ENCODE assay signal across 2 cellular contexts in the genomic region with DNA sequence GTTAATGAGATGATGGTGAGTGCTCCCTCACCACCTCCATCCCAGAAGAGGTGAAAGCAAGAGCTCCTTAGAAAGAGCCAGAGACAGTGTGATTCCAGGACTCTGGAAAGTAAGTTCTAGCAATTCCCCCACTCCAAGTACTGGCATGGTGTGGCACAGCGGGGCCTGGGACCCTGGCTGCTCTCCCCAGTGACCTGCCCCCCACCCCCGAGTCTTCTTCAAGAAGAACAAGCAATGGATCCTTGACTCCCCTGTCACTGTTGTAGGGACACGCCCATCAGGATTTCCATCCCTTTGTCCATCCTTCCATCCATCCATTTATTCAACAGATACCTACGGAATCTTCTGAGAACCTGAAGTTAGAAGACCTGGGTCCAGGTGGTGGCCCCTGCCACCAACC.
TF ChIP-seq lines count a peak whose summit lies in the region.

No MANE protein-coding gene starts in this region.

TF ChIP-seq in liver, 16 proteins besides CTCF, POLR2A, EP300 and RAD21:
- TF ChIP-seq FOXA1 (IDR thresholded peaks at IDR 0.05) (no peak), GABPA (IDR thresholded peaks at IDR 0.05 in 1 of 2, conservative IDR thresholded peaks at IDR 0.05 in 1 of 2) (no peak), TAF1 (conservative IDR thresholded peaks at IDR 0.05) (no peak), NR2F2 (IDR thresholded peaks at IDR 0.05) (no peak), SP1 (IDR thresholded peaks at IDR 0.05) (no peak), YY1 (IDR thresholded peaks at IDR 0.05) (no peak), JUND (IDR thresholded peaks at IDR 0.05) (no peak), FOXA2 (IDR thresholded peaks at IDR 0.05) (no peak), EGR1 (IDR thresholded peaks at IDR 0.05; ENCODE audit: low read depth in 2 of 2) (no peak)
- TF ChIP-seq, protein P1, sequence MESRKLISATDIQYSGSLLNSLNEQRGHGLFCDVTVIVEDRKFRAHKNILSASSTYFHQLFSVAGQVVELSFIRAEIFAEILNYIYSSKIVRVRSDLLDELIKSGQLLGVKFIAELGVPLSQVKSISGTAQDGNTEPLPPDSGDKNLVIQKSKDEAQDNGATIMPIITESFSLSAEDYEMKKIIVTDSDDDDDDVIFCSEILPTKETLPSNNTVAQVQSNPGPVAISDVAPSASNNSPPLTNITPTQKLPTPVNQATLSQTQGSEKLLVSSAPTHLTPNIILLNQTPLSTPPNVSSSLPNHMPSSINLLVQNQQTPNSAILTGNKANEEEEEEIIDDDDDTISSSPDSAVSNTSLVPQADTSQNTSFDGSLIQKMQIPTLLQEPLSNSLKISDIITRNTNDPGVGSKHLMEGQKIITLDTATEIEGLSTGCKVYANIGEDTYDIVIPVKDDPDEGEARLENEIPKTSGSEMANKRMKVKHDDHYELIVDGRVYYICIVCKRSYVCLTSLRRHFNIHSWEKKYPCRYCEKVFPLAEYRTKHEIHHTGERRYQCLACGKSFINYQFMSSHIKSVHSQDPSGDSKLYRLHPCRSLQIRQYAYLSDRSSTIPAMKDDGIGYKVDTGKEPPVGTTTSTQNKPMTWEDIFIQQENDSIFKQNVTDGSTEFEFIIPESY (IDR thresholded peaks at IDR 0.05) = no peak
- TF ChIP-seq, protein P2, sequence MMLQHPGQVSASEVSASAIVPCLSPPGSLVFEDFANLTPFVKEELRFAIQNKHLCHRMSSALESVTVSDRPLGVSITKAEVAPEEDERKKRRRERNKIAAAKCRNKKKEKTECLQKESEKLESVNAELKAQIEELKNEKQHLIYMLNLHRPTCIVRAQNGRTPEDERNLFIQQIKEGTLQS (IDR thresholded peaks at IDR 0.05) = no peak
- TF ChIP-seq, protein P3, sequence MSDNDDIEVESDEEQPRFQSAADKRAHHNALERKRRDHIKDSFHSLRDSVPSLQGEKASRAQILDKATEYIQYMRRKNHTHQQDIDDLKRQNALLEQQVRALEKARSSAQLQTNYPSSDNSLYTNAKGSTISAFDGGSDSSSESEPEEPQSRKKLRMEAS (IDR thresholded peaks at IDR 0.05) = no peak

TF ChIP-seq in HepG2, 621 proteins besides CTCF, POLR2A, EP300 and RAD21:
- TF ChIP-seq ZNF468 (CRISPR knock-in tag; IDR thresholded peaks at IDR 0.05) (no peak), ZNF224 (CRISPR knock-in tag; IDR thresholded peaks at IDR 0.05) (no peak), SATB2 (CRISPR knock-in tag; IDR thresholded peaks at IDR 0.05) (no peak), LCORL (IDR thresholded peaks at IDR 0.05) (no peak), LCORL (CRISPR knock-in tag; IDR thresholded peaks at IDR 0.05) (no peak), MTA3 (CRISPR knock-in tag; IDR thresholded peaks at IDR 0.05) (no peak), ZIK1 (CRISPR knock-in tag; IDR thresholded peaks at IDR 0.05; ENCODE audit: borderline replicate concordance, low read depth) (no peak), RARG (CRISPR knock-in tag; IDR thresholded peaks at IDR 0.05; ENCODE audit: low read depth) (no peak), SP2 (CRISPR knock-in tag; IDR thresholded peaks at IDR 0.05) (no peak), NR2F6 (IDR thresholded peaks at IDR 0.05) (no peak), NR2F6 (CRISPR knock-in tag; IDR thresholded peaks at IDR 0.05) (no peak), ZNF563 (CRISPR knock-in tag; IDR thresholded peaks at IDR 0.05) (no peak), ZNF335 (CRISPR knock-in tag; IDR thresholded peaks at IDR 0.05) (no peak), ZNF382 (CRISPR knock-in tag; IDR thresholded peaks at IDR 0.05; ENCODE audit: borderline replicate concordance) (no peak), ELF4 (CRISPR knock-in tag; IDR thresholded peaks at IDR 0.05; ENCODE audit: borderline replicate concordance) (no peak), NR2F2 (IDR thresholded peaks at IDR 0.05; ENCODE audit: borderline replicate concordance, low read depth) (no peak), SRF (IDR thresholded peaks at IDR 0.05; ENCODE audit: low read depth, low read length) (no peak), ZNF260 (CRISPR knock-in tag; IDR thresholded peaks at IDR 0.05; ENCODE audit: borderline replicate concordance, low read depth) (no peak)
- TF ChIP-seq, protein P4, sequence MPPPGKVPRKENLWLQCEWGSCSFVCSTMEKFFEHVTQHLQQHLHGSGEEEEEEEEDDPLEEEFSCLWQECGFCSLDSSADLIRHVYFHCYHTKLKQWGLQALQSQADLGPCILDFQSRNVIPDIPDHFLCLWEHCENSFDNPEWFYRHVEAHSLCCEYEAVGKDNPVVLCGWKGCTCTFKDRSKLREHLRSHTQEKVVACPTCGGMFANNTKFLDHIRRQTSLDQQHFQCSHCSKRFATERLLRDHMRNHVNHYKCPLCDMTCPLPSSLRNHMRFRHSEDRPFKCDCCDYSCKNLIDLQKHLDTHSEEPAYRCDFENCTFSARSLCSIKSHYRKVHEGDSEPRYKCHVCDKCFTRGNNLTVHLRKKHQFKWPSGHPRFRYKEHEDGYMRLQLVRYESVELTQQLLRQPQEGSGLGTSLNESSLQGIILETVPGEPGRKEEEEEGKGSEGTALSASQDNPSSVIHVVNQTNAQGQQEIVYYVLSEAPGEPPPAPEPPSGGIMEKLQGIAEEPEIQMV (CRISPR knock-in tag; IDR thresholded peaks at IDR 0.05; ENCODE audit: low read depth) = no peak
- TF ChIP-seq, protein P5, sequence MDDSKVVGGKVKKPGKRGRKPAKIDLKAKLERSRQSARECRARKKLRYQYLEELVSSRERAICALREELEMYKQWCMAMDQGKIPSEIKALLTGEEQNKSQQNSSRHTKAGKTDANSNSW (CRISPR knock-in tag; IDR thresholded peaks at IDR 0.05; ENCODE audit: borderline replicate concordance) = no peak
- TF ChIP-seq, protein P6, sequence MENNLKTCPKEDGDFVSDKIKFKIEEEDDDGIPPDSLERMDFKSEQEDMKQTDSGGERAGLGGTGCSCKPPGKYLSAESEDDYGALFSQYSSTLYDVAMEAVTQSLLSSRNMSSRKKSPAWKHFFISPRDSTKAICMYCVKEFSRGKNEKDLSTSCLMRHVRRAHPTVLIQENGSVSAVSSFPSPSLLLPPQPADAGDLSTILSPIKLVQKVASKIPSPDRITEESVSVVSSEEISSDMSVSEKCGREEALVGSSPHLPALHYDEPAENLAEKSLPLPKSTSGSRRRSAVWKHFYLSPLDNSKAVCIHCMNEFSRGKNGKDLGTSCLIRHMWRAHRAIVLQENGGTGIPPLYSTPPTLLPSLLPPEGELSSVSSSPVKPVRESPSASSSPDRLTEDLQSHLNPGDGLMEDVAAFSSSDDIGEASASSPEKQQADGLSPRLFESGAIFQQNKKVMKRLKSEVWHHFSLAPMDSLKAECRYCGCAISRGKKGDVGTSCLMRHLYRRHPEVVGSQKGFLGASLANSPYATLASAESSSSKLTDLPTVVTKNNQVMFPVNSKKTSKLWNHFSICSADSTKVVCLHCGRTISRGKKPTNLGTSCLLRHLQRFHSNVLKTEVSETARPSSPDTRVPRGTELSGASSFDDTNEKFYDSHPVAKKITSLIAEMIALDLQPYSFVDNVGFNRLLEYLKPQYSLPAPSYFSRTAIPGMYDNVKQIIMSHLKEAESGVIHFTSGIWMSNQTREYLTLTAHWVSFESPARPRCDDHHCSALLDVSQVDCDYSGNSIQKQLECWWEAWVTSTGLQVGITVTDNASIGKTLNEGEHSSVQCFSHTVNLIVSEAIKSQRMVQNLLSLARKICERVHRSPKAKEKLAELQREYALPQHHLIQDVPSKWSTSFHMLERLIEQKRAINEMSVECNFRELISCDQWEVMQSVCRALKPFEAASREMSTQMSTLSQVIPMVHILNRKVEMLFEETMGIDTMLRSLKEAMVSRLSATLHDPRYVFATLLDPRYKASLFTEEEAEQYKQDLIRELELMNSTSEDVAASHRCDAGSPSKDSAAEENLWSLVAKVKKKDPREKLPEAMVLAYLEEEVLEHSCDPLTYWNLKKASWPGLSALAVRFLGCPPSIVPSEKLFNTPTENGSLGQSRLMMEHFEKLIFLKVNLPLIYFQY (CRISPR knock-in tag; IDR thresholded peaks at IDR 0.05; ENCODE audit: borderline replicate concordance) = no peak
- TF ChIP-seq, protein P7, sequence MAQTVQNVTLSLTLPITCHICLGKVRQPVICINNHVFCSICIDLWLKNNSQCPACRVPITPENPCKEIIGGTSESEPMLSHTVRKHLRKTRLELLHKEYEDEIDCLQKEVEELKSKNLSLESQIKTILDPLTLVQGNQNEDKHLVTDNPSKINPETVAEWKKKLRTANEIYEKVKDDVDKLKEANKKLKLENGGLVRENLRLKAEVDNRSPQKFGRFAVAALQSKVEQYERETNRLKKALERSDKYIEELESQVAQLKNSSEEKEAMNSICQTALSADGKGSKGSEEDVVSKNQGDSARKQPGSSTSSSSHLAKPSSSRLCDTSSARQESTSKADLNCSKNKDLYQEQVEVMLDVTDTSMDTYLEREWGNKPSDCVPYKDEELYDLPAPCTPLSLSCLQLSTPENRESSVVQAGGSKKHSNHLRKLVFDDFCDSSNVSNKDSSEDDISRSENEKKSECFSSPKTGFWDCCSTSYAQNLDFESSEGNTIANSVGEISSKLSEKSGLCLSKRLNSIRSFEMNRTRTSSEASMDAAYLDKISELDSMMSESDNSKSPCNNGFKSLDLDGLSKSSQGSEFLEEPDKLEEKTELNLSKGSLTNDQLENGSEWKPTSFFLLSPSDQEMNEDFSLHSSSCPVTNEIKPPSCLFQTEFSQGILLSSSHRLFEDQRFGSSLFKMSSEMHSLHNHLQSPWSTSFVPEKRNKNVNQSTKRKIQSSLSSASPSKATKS (CRISPR knock-in tag; IDR thresholded peaks at IDR 0.05) = no peak
